8 cellular contexts compared by ENCODE assay signal in the genomic region with DNA sequence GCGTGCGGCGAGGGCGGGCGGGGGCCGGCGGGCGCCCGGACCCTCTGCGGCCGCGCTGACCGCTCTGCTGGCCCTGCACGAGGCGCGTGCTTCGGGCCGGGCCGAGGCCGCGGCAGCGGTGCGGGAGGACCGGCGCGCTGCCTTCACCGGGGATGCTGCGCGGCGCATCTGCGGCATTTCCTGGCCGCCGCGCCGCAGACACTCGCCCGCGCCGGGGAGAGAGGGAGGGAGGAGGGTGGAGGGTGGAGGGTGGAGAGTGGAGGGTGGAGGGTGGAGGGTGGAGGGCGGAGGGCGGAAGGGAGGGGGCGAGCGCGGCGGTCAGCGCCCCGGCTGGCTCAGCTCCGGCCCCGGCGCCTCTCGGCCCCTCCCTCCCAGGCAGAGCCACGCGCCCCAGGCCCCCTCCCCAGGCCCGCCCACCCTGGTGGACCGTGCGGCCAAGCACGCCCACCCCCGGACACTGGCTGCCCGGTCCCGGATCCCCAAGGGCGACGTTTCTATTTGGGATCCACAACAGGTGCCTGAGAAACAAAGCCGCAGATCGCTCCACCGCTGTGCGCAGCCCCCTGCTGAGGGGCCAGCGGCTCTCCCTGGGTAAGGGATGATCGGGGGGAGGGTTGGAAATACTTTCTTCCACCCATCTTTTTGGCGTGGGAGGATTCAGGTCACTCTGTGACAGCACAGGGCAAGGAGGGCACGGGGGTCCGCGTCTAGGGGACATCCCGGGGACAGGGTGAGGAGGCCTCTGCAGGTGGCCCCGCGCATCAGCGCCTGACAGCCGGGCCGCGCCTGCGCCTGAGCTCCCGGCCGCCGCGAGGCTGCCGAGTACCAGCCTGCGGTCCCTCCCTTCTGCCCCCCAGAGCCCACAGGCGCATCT.
DNase-seq lines count a peak whose midpoint lies in the region; ATAC-seq and TF ChIP-seq lines count a peak whose summit lies in the region.

No MANE protein-coding gene starts in this region.

- no peaks in the 10 kb centered on the region for H4K20me1 ChIP-seq in fibroblast of lung (ENCODE audit: control insufficient read depth, extremely low read depth, insufficient read depth, low read length)

- H3K4me1 Mint-ChIP-seq in Calu3 (ENCODE audit: low read depth, unreplicated experiment): peaks cover 31% of the 10 kb centered on the region
- peaks cover 6 to 20% (median 11%) of the 10 kb centered on the region in 7 donors for H3K4me1 Mint-ChIP-seq in naive thymus-derived CD4-positive, alpha-beta T cell

- peaks cover 7% of the 10 kb centered on the region for H3K4me1 ChIP-seq in fibroblast of lung (ENCODE audit: control insufficient read depth, extremely low read depth, insufficient read depth, low read length)
- H3K4me1 ChIP-seq in naive thymus-derived CD4-positive, alpha-beta T cell (ENCODE audit: control insufficient read depth in 2 of 2, insufficient read depth in 2 of 2, low read length in 2 of 2): peaks cover 0 to 7% of the 10 kb centered on the region in 2 donors

- CTCF ChIA-PET in Calu3 (lab: Charles Lee): interaction anchor here (0.6 to 1.5 kb wide), 6 partner anchors 18 to 135 kb away, joined by 3 to 10 read pairs (median 4); no protein-coding TSS in a partner anchor
- CTCF ChIA-PET in naive thymus-derived CD4-positive, alpha-beta T cell (lab: Charles Lee): no interaction called here

- H3K27me3 ChIP-seq in fibroblast of lung (ENCODE audit: control insufficient read depth, insufficient read depth, low read length): no peaks in the 10 kb centered on the region
- no peaks in the 10 kb centered on the region for H3K27me3 ChIP-seq in naive thymus-derived CD4-positive, alpha-beta T cell (ENCODE audit: control insufficient read depth in 2 of 2, insufficient read depth in 2 of 2, low read length in 2 of 2)

- no peak overlapping the region for H2AFZ ChIP-seq in fibroblast of lung (ENCODE audit: low read length)

- no peaks in the 10 kb centered on the region for H3K27me3 Mint-ChIP-seq in Calu3 (ENCODE audit: unreplicated experiment)
- peaks cover 40 to 66% (median 57%) of the 10 kb centered on the region in 5 donors for H3K27me3 Mint-ChIP-seq in naive thymus-derived CD4-positive, alpha-beta T cell

- no peaks in the 10 kb centered on the region for H3K9me3 Mint-ChIP-seq in Calu3 (ENCODE audit: low read depth, unreplicated experiment)
- H3K9me3 Mint-ChIP-seq in naive thymus-derived CD4-positive, alpha-beta T cell: peaks cover 0 to 1% (median 0%) of the 10 kb centered on the region in 11 donors

- POLR2A ChIA-PET in naive thymus-derived CD4-positive, alpha-beta T cell (lab: Charles Lee): interaction anchor here (1.0 kb wide), 1 partner anchor 36 kb away, joined by 3 read pairs; no protein-coding TSS in a partner anchor

- H3K4me3 Mint-ChIP-seq in Calu3 (ENCODE audit: low read depth, unreplicated experiment): peak overlapping the region; percentile 90
- H3K4me3 Mint-ChIP-seq in naive thymus-derived CD4-positive, alpha-beta T cell: peak overlapping the region; percentile 55 to 83 (median 78)

- H3K4me3 ChIP-seq in fibroblast of lung (replicated peaks in 1 of 4; ENCODE audit: control extremely low read depth in 1 of 4, insufficient read depth in 1 of 4, low read depth in 3 of 4, low read length in 4 of 4): peak overlapping the region; percentile 57 to 91 (median 66)
- H3K4me3 ChIP-seq in naive thymus-derived CD4-positive, alpha-beta T cell (ENCODE audit: low read length): peak overlapping the region; percentile 45

- H3K9ac ChIP-seq in fibroblast of lung (ENCODE audit: insufficient read depth, low read length): peak overlapping the region; percentile 76

- BruUV-seq in Calu3 (replicated peaks; lab: Mats Ljungman, UMichigan): TSS peak; percentile 5

- peak overlapping the region; percentile 97 for H3K4me2 ChIP-seq in fibroblast of lung (ENCODE audit: extremely low read depth, insufficient read depth, low read length)

- peak; percentile 80 for ATAC-seq in GM19455 (IDR thresholded peaks at IDR 0.05; ENCODE audit: unreplicated experiment)
- ATAC-seq in HG03565 (IDR thresholded peaks at IDR 0.05; ENCODE audit: unreplicated experiment): peak; percentile 80
- peak; percentile 92 for ATAC-seq in naive thymus-derived CD4-positive, alpha-beta T cell

- H3K27ac ChIP-seq in fibroblast of lung (ENCODE audit: insufficient read depth, low read length) (peak overlapping the region; percentile 78), substantia nigra (ENCODE audit: low read depth, low read length, poor library complexity, severe bottlenecking) (peak overlapping the region; percentile 96)
- H3K27ac ChIP-seq in naive thymus-derived CD4-positive, alpha-beta T cell (ENCODE audit: low read depth, low read length): no peak overlapping the region

- peaks cover 26% of the 10 kb centered on the region for H3K36me3 Mint-ChIP-seq in Calu3 (ENCODE audit: insufficient read depth, unreplicated experiment)
- H3K36me3 Mint-ChIP-seq in naive thymus-derived CD4-positive, alpha-beta T cell: peaks cover 0 to 3% (median 0%) of the 10 kb centered on the region in 5 donors

- peaks cover 90% of the 10 kb centered on the region for H3K79me2 ChIP-seq in fibroblast of lung (ENCODE audit: control insufficient read depth, insufficient read depth, low read length)

- H3K27ac Mint-ChIP-seq in Calu3 (ENCODE audit: unreplicated experiment): peak overlapping the region; percentile 67
- peak overlapping the region in 2 of 9 donors; percentile 14 to 45 for H3K27ac Mint-ChIP-seq in naive thymus-derived CD4-positive, alpha-beta T cell

- intact Hi-C loops in Calu3 (cut with micrococcal nuclease; ENCODE audit: unreplicated experiment): loop anchor here (1.0 to 5.0 kb wide), 3 partner anchors 41 to 206 kb away; no protein-coding TSS in a partner anchor
- intact Hi-C loops in naive thymus-derived CD4-positive, alpha-beta T cell (cut with micrococcal nuclease): loop anchor here (1.0 to 5.0 kb wide), 3 partner anchors 9 to 474 kb away; a partner anchor contains a TSS

- TF ChIP-seq CTCF in Calu3 (IDR thresholded peaks at IDR 0.05; ENCODE audit: unreplicated experiment) (peak; percentile 71), fibroblast of lung (conservative IDR thresholded peaks at IDR 0.05 in 1 of 2, IDR thresholded peaks at IDR 0.05 in 1 of 2; ENCODE audit: low read depth in 1 of 2, low read length in 2 of 2) (peak; percentile 49 to 52)

- peak; percentile 89 for DNase-seq in Calu3
- peak; percentile 70 for DNase-seq in NOMO-1 treated with dmso at 0.1 percent for 144 hours (lab: John Stamatoyannopoulos, UW; ENCODE audit: unreplicated experiment)
- peak; percentile 70 to 76 for DNase-seq in activated T-cell treated with anti-CD3 and anti-CD28 coated beads, Interleukin-2, amount 50 U/mL, for 48 hours
- peak; percentile 77 to 80 for DNase-seq in fibroblast of lung (ENCODE audit: low read depth in 2 of 2)
- DNase-seq in naive thymus-derived CD4-positive, alpha-beta T cell: peak; percentile 34 to 77 (median 57)
- DNase-seq in substantia nigra (lab: John Stamatoyannopoulos, UW): peak in 48 of 49 donors; percentile 21 to 92 (median 72)

- H3K9me3 ChIP-seq in fibroblast of lung (ENCODE audit: control insufficient read depth, insufficient read depth, low read depth, low read length): no peaks in the 10 kb centered on the region
- H3K9me3 ChIP-seq in naive thymus-derived CD4-positive, alpha-beta T cell (ENCODE audit: control insufficient read depth in 2 of 3, low read length in 3 of 3): no peaks in the 10 kb centered on the region

- H3K36me3 ChIP-seq in fibroblast of lung (ENCODE audit: control insufficient read depth, insufficient read depth, low read length): peaks cover 1% of the 10 kb centered on the region
- H3K36me3 ChIP-seq in naive thymus-derived CD4-positive, alpha-beta T cell (ENCODE audit: control insufficient read depth in 2 of 3, insufficient read depth in 3 of 3, low read length in 3 of 3): no peaks in the 10 kb centered on the region
